ENCODE assay signal across 9 cellular contexts in the genomic region with DNA sequence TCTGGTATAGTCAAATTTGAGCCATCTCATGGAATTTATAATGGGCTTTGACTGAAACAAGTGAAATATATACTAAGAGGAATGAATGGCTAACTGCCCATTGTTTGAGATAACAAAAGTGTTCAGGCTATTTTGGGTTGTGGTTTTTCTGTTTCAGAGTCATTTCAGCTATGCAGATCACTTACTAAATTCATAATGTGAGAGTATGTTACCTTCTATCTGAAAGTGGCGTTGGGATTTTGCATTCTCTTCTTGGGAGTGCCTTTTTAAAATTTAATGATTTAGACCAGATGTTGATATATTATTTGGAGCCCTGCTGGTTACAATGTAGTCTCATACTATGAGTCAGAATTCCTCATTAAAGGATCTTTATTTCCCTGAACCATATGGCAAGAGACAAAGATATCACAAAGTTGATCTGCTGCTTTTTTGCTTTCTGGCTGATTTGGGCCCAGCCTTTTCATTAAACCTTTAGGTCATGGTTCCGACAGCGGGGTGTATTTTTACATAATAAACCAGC. TPM values are rescaled to one million over a fixed set of nuclear protein-coding genes. Genes with fewer than 3 reads are reported as not detected.
DNase-seq lines count a peak whose midpoint lies in the region; ATAC-seq, FAIRE-seq and TF ChIP-seq lines count a peak whose summit lies in the region.
"Had no signal": no experiment of that assay in that cellular context is flagged by ENCODE, and none has a peak within 500 bp of the region (broad histone marks: within the 10 kb centered on the region; RNA-seq: fewer than 3 reads in every experiment).

No MANE protein-coding gene starts in this region.

- H3F3A ChIP-seq in MM.1S (ENCODE audit: insufficient read depth, low read length), result peaks cover 13% of the 10 kb centered on the region

- no TSS peak for BruUV-seq in endothelial cell of umbilical vein (replicated peaks; lab: Mats Ljungman, UMichigan)

- H3K9me3 ChIP-seq in MM.1S (replicated peaks; ENCODE audit: insufficient read depth, low read length) (no peaks in the 10 kb centered on the region), endothelial cell of umbilical vein (replicated peaks; ENCODE audit: control insufficient read depth, insufficient read depth, low read length) (no peaks in the 10 kb centered on the region)

- H4K20me1 ChIP-seq in MM.1S (ENCODE audit: insufficient read depth, low read length) (peaks cover 9% of the 10 kb centered on the region; the same call in 1 of the 2 replicates), endothelial cell of umbilical vein (replicated peaks; ENCODE audit: control insufficient read depth, extremely low read depth, insufficient read depth, low read length) (peaks cover 13% of the 10 kb centered on the region)

- CTCF ChIA-PET in endothelial cell of umbilical vein (lab: Charles Lee), result interaction anchor here (1.2 to 1.8 kb wide), 3 partner anchors 27 to 121 kb away, joined by 3 to 5 read pairs (median 4); no protein-coding TSS in a partner anchor
- CTCF ChIA-PET in activated naive CD4-positive, alpha-beta T cell treated with anti-CD3 and anti-CD28 coated beads for 36 hours (lab: Charles Lee), result no interaction called here

- TF ChIP-seq CTCF in AG09309 (IDR thresholded peaks at IDR 0.05; ENCODE audit: control insufficient read depth, insufficient read depth, low read depth, low read length, missing control alignments) (no peak), GM20000 (IDR thresholded peaks at IDR 0.05; ENCODE audit: extremely low read depth, missing control alignments) (no peak), MM.1S (IDR thresholded peaks at IDR 0.05; ENCODE audit: low read length) (no peak), endothelial cell of umbilical vein (IDR thresholded peaks at IDR 0.05; ENCODE audit: extremely low read depth in 1 of 2, insufficient read depth in 1 of 2, low read depth in 1 of 2, low read length in 2 of 2) (no peak)

- TF ChIP-seq POLR2A in endothelial cell of umbilical vein (IDR thresholded peaks at IDR 0.05; ENCODE audit: low read depth, low read length), result no peak

- H3K36me3 ChIP-seq in MM.1S (replicated peaks; ENCODE audit: insufficient read depth, low read length) (no peaks in the 10 kb centered on the region), endothelial cell of umbilical vein (ENCODE audit: control insufficient read depth in 2 of 2, extremely low read depth in 1 of 2, insufficient read depth in 2 of 2, low read length in 2 of 2) (no peaks in the 10 kb centered on the region)

- no peaks in the 10 kb centered on the region for H3K27me3 Mint-ChIP-seq in activated naive CD4-positive, alpha-beta T cell treated with anti-CD3 and anti-CD28 coated beads for 36 hours (ENCODE audit: low read depth)

- no peak overlapping the region for H3K4me3 Mint-ChIP-seq in activated naive CD4-positive, alpha-beta T cell treated with anti-CD3 and anti-CD28 coated beads for 36 hours

- ATAC-seq in GM21737 (IDR thresholded peaks at IDR 0.05; ENCODE audit: unreplicated experiment), result no peak
- ATAC-seq in HG03439 (IDR thresholded peaks at IDR 0.05; ENCODE audit: unreplicated experiment), result no peak

- POLR2A ChIA-PET in endothelial cell of umbilical vein (lab: Charles Lee), result no interaction called here

- H3K9me3 Mint-ChIP-seq in activated naive CD4-positive, alpha-beta T cell treated with anti-CD3 and anti-CD28 coated beads for 36 hours, result no peaks in the 10 kb centered on the region

- no peak overlapping the region for H3K27ac Mint-ChIP-seq in activated naive CD4-positive, alpha-beta T cell treated with anti-CD3 and anti-CD28 coated beads for 36 hours

- FAIRE-seq in endothelial cell of umbilical vein (lab: Jason Lieb, UNC), result peak; percentile 18

- dilution Hi-C loops in endothelial cell of umbilical vein (cut with MboI; ENCODE audit: extremely low pct_ligation_motif_present, low sequenced_read_pairs), result no loop called here

- H3K79me2 ChIP-seq in MM.1S (ENCODE audit: low read length), result no peaks in the 10 kb centered on the region
- H3K79me2 ChIP-seq in endothelial cell of umbilical vein (ENCODE audit: control insufficient read depth, insufficient read depth, low read length), result peaks cover 94% of the 10 kb centered on the region

- H3K9ac ChIP-seq in MM.1S (ENCODE audit: low read length) (no peak overlapping the region), endothelial cell of umbilical vein (replicated peaks; ENCODE audit: extremely low read depth, insufficient read depth, low read length) (no peak overlapping the region)

- no peaks in the 10 kb centered on the region for H3K36me3 Mint-ChIP-seq in activated naive CD4-positive, alpha-beta T cell treated with anti-CD3 and anti-CD28 coated beads for 36 hours (ENCODE audit: low read depth)

- H3K27ac ChIP-seq in MM.1S (ENCODE audit: low read length), result no peak overlapping the region; the same call in 1 of the 2 replicates
- peak overlapping the region; percentile 58 for H3K27ac ChIP-seq in endothelial cell of umbilical vein (ENCODE audit: insufficient read depth, low read depth, low read length)

- H3K9me2 ChIP-seq in MM.1S (replicated peaks; ENCODE audit: insufficient read depth, low read length), result no peaks in the 10 kb centered on the region

- H3K27me3 ChIP-seq in MM.1S (replicated peaks; ENCODE audit: insufficient read depth, low read length) (peaks cover 14% of the 10 kb centered on the region; the same call in 1 of the 2 replicates), endothelial cell of umbilical vein (ENCODE audit: control insufficient read depth in 2 of 2, insufficient read depth in 2 of 2, low read length in 2 of 2) (no peaks in the 10 kb centered on the region)

- H3K4me1 ChIP-seq in MM.1S (ENCODE audit: low read length), result peaks cover 24% of the 10 kb centered on the region
- peaks cover 34% of the 10 kb centered on the region for H3K4me1 ChIP-seq in endothelial cell of umbilical vein (ENCODE audit: control insufficient read depth, extremely low read depth, insufficient read depth, low read length)

- H2AFZ ChIP-seq in MM.1S (ENCODE audit: low read length) (no peak overlapping the region), endothelial cell of umbilical vein (ENCODE audit: low read depth, low read length) (no peak overlapping the region)

- intact Hi-C loops in endothelial cell of umbilical vein (cut with micrococcal nuclease), result loop anchor here (2.0 kb wide), 1 partner anchor 49 kb away; no protein-coding TSS in a partner anchor
- intact Hi-C loops in activated naive CD4-positive, alpha-beta T cell treated with anti-CD3 and anti-CD28 coated beads for 36 hours (cut with micrococcal nuclease), result no loop called here

- DNase-seq in AG09309 (ENCODE audit: low read depth), result peak; percentile 84
- peak; percentile 49 for DNase-seq in GM20000 (ENCODE audit: low spot score)
- peak; percentile 75 for DNase-seq in MM.1S
- DNase-seq in endothelial cell of umbilical vein (ENCODE audit: low read depth, low spot score), result peak; percentile 54
- no peak for DNase-seq in SHP77 treated with DMSO at 0.1 percent for 48 hours (lab: John Stamatoyannopoulos, UW)
- DNase-seq in activated naive CD4-positive, alpha-beta T cell treated with anti-CD3 and anti-CD28 coated beads for 36 hours, result no peak
- DNase-seq: SIG-M5 had no signal

- H3K4me2 ChIP-seq in MM.1S (ENCODE audit: low read depth, low read length) (peak overlapping the region; percentile 68), endothelial cell of umbilical vein (ENCODE audit: insufficient read depth, low read length) (peak overlapping the region; percentile 12)

- H3K4me3 ChIP-seq in AG09309 (ENCODE audit: control insufficient read depth, low read depth, low read length) (no peak overlapping the region), MM.1S (ENCODE audit: low read length) (peak overlapping the region; percentile 24), endothelial cell of umbilical vein (replicated peaks in 1 of 3; ENCODE audit: insufficient read depth in 1 of 3, low read depth in 1 of 3, low read length in 3 of 3) (no peak overlapping the region)

- peaks cover 39% of the 10 kb centered on the region for H3K4me1 Mint-ChIP-seq in activated naive CD4-positive, alpha-beta T cell treated with anti-CD3 and anti-CD28 coated beads for 36 hours (ENCODE audit: low read depth)

- no peaks in the 10 kb centered on the region for H3K9me1 ChIP-seq in endothelial cell of umbilical vein (replicated peaks; ENCODE audit: control insufficient read depth, extremely low read depth, insufficient read depth, low read length)

TF ChIP-seq in endothelial cell of umbilical vein, 7 proteins besides CTCF, POLR2A, EP300 and RAD21:
- no peak for TF ChIP-seq EZH2 (IDR thresholded peaks at IDR 0.05; ENCODE audit: borderline replicate concordance, low read depth, low read length, severe bottlenecking)
- TF ChIP-seq FOS (IDR thresholded peaks at IDR 0.05; ENCODE audit: borderline replicate concordance, insufficient read depth, low read length), result peak; percentile 53
- TF ChIP-seq MYC (IDR thresholded peaks at IDR 0.05; ENCODE audit: low read depth, low read length), result no peak
- TF ChIP-seq POLR2AphosphoS5 (IDR thresholded peaks at IDR 0.05; ENCODE audit: insufficient read depth, low read depth, low read length), result no peak
- TF ChIP-seq JUN (IDR thresholded peaks at IDR 0.05; ENCODE audit: borderline replicate concordance, insufficient read depth, insufficient read length, low read depth), result peak; percentile 19
- TF ChIP-seq, protein P1, sequence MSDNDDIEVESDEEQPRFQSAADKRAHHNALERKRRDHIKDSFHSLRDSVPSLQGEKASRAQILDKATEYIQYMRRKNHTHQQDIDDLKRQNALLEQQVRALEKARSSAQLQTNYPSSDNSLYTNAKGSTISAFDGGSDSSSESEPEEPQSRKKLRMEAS (IDR thresholded peaks at IDR 0.05; ENCODE audit: insufficient read depth, insufficient read length), result no peak
- TF ChIP-seq GATA2 (IDR thresholded peaks at IDR 0.05; ENCODE audit: insufficient read depth, insufficient read length, low read depth, low read length), result peak; percentile 18

RNA-seq across cellular contexts. Expression of a gene that starts 10.4 kb away (rescaled TPM):
- total RNA-seq in endothelial cell of umbilical vein, result 203 and 231 TPM in 2 replicates
- 92.7 and 95.4 TPM in 2 replicates for polyA plus RNA-seq in endothelial cell of umbilical vein
- 82.0 and 83.1 TPM in 2 replicates for polyA plus RNA-seq in endothelial cell of umbilical vein (2011; cell fraction: cytosol; rRNA removed)
- polyA plus RNA-seq in endothelial cell of umbilical vein (2011; cell fraction: nucleus; rRNA removed), result 242 and 287 TPM in 2 replicates
- polyA plus RNA-seq in endothelial cell of umbilical vein (2012), result 141 and 150 TPM in 2 replicates
- 182 and 207 TPM in 2 replicates for polyA minus RNA-seq in endothelial cell of umbilical vein
- polyA minus RNA-seq in endothelial cell of umbilical vein (2011; cell fraction: cytosol; rRNA and poly(A)+ RNA removed), result 40.0 TPM
- polyA minus RNA-seq in endothelial cell of umbilical vein (2011; cell fraction: nucleus; rRNA and poly(A)+ RNA removed), result 197 and 317 TPM in 2 replicates
- total RNA-seq in activated naive CD4-positive, alpha-beta T cell treated with anti-CD3 and anti-CD28 coated beads for 36 hours, result 10 to 100 TPM; 13.4 to 14.4 TPM

Comparison
In these comparisons a context has a peak if more than half of its experiments do, and no peak if none do; other contexts are left out.
1. DNase-seq: peak in AG09309 (single experiment), GM20000 (single experiment), MM.1S (single experiment) and endothelial cell of umbilical vein (single experiment); none in SHP77 treated with DMSO at 0.1 percent for 48 hours (single experiment) and activated naive CD4-positive, alpha-beta T cell treated with anti-CD3 and anti-CD28 coated beads for 36 hours (single experiment).
2. RNA of a gene that starts 10.4 kb away (total RNA-seq): 203 to 231 TPM in endothelial cell of umbilical vein; 13.4 to 14.4 TPM in activated naive CD4-positive, alpha-beta T cell treated with anti-CD3 and anti-CD28 coated beads for 36 hours; every median in the first group is over 10 times any median in the second.